8 cellular contexts compared by ENCODE assay signal in the genomic region with DNA sequence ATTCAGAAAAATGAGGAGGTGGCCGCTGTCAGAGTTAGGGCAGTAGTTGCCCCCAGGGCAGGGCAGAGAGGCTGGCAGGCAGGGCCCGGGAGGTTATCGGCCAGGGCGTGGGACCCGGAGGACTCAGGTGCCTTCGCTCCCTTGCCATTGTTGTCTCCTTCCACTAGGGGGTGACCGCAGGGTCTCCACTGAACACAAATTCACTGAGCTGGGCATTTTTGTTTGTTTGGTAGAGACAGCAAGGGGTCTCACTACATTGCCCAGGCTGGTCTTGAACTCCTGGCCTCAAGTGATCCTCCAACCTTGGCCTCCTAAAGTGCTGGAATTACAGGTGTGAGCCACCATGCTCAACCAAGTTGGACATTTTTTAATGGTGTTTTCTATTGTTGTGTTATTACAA. TPM values are rescaled to one million over a fixed set of nuclear protein-coding genes. Genes with fewer than 3 reads are reported as not detected.
DNase-seq lines count a peak whose midpoint lies in the region; ATAC-seq and TF ChIP-seq lines count a peak whose summit lies in the region.

No MANE protein-coding gene starts in this region.

- no peaks in the 10 kb centered on the region for H3K9me3 Mint-ChIP-seq in endothelial cell (ENCODE audit: unreplicated experiment)

- peaks cover 28 to 95% (median 88%) of the 10 kb centered on the region in 4 donors for H3K36me3 ChIP-seq in stomach

- TF ChIP-seq CTCF in endothelial cell (IDR thresholded peaks at IDR 0.05; ENCODE audit: unreplicated experiment) (peak; percentile 61), stomach (IDR thresholded peaks at IDR 0.05) (peak in 4 of 7 experiments; percentile 6 to 44 (median 27))

- no peaks in the 10 kb centered on the region for H3K27me3 ChIP-seq in stomach

- no peak for ATAC-seq in HG03095 (IDR thresholded peaks at IDR 0.05; ENCODE audit: unreplicated experiment)

- H3K4me1 Mint-ChIP-seq in endothelial cell (ENCODE audit: unreplicated experiment), result no peaks in the 10 kb centered on the region

- peaks cover 31% of the 10 kb centered on the region for H3K36me3 Mint-ChIP-seq in endothelial cell (ENCODE audit: low read depth, unreplicated experiment)

- H3K27ac ChIP-seq in stomach, result no peak overlapping the region

- TF ChIP-seq EP300 in stomach (IDR thresholded peaks at IDR 0.05), result no peak

- no peak overlapping the region for H3K27ac Mint-ChIP-seq in endothelial cell (ENCODE audit: unreplicated experiment)

- no peaks in the 10 kb centered on the region for H3K9me3 ChIP-seq in stomach

- peak; percentile 9 for DNase-seq in activated naive CD4-positive, alpha-beta T cell treated with Interleukin-2 at 50 U/mL for 16 hours
- no peak for DNase-seq in activated naive CD4-positive, alpha-beta T cell (lab: John Stamatoyannopoulos, UW)
- DNase-seq in NCI-H69 (lab: John Stamatoyannopoulos, UW) (peak; percentile 59), endothelial cell (ENCODE audit: low spot score) (peak; percentile 43), stomach (no peak), SKM-1 treated with dmso at 0.1 percent for 144 hours (lab: John Stamatoyannopoulos, UW; ENCODE audit: unreplicated experiment) (no peak), NCI-H774 (lab: John Stamatoyannopoulos, UW) (no peak)

- no peak overlapping the region for H3K4me3 Mint-ChIP-seq in endothelial cell (ENCODE audit: unreplicated experiment)

- peaks cover 3% of the 10 kb centered on the region for H3K27me3 Mint-ChIP-seq in endothelial cell (ENCODE audit: unreplicated experiment)

- H3K4me3 ChIP-seq in stomach, result no peak overlapping the region

- WGBS in stomach, 5 donors, result 61 to 87% (median 73%) methylated on average over 7 of the region's 7 CpGs

- peaks cover 0 to 19% (median 9%) of the 10 kb centered on the region in 4 donors for H3K4me1 ChIP-seq in stomach

- intact Hi-C loops in stomach (cut with DNase I; ENCODE audit: low total_unique reads), result no loop called here

- TF ChIP-seq POLR2A in stomach (IDR thresholded peaks at IDR 0.05), result no peak

RNA-seq across cellular contexts. Expression of a gene that starts 25.1 kb away (rescaled TPM):
- 36.0 TPM for total RNA-seq in endothelial cell (ENCODE audit: unreplicated experiment)
- 100 to 1,000 TPM in 1 of 5 donors, 10 to 100 TPM in 4; 59.4 to 247 (median 70.0) TPM for total RNA-seq in stomach
- 10 to 100 TPM; 49.3 to 87.2 (median 81.4) TPM for polyA plus RNA-seq in stomach

RNA-seq across cellular contexts. Expression of a gene that starts 32.6 kb away (rescaled TPM):
- 9.9 TPM for total RNA-seq in endothelial cell (ENCODE audit: unreplicated experiment)
- 10 to 100 TPM in 3 of 5 donors, 1 to 10 TPM in 2; 6.4 to 88.9 (median 12.9) TPM for total RNA-seq in stomach
- polyA plus RNA-seq in stomach, result 1 to 10 TPM; 6.7 to 7.7 (median 7.0) TPM

Comparison
In these comparisons a context has a peak if more than half of its experiments do, and no peak if none do; other contexts are left out.
1. DNase-seq: peak in activated naive CD4-positive, alpha-beta T cell treated with Interleukin-2 at 50 U/mL for 16 hours (single experiment), NCI-H69 (single experiment) and endothelial cell (single experiment); none in activated naive CD4-positive, alpha-beta T cell (0 of 4), stomach (single experiment), SKM-1 treated with dmso at 0.1 percent for 144 hours (single experiment) and NCI-H774 (single experiment).